Comparison of ENCODE assay signal across 17 cellular contexts in genomic region chr2:168185583-168186274, GRCh38.
DNase-seq lines count a peak whose midpoint lies in the region; ATAC-seq and TF ChIP-seq lines count a peak whose summit lies in the region.
"Had no signal": no experiment of that assay in that cellular context is flagged by ENCODE, and none has a peak within 500 bp of the region (broad histone marks: within the 10 kb centered on the region; RNA-seq: fewer than 3 reads in every experiment).

No MANE protein-coding gene starts in this region.

- H3K27me3 ChIP-seq in IMR-90 (ENCODE audit: control insufficient read depth, insufficient read depth, low read length), result no peaks in the 10 kb centered on the region
- H3K27me3 ChIP-seq in PC-3 (ENCODE audit: low read length), result no peaks in the 10 kb centered on the region
- H3K27me3 ChIP-seq in mesendoderm (ENCODE audit: insufficient read depth, low read length, poor library complexity), result no peaks in the 10 kb centered on the region

- peaks cover 33% of the 10 kb centered on the region for H3K9me1 ChIP-seq in IMR-90 (ENCODE audit: insufficient read depth, low read length)

- H3K14ac ChIP-seq in IMR-90 (replicated peaks; ENCODE audit: low read depth, low read length), result no peak overlapping the region; the same call in 1 of the 2 replicates

- H3K9ac ChIP-seq in IMR-90 (ENCODE audit: low read depth, low read length), result no peak overlapping the region
- no peak overlapping the region for H3K9ac ChIP-seq in PC-3 (ENCODE audit: low read length)
- no peak overlapping the region for H3K9ac ChIP-seq in mesendoderm (ENCODE audit: low read length)

- TF ChIP-seq CTCF in IMR-90 (conservative IDR thresholded peaks at IDR 0.05; ENCODE audit: low read depth, low read length) (no peak), PC-3 (conservative IDR thresholded peaks at IDR 0.05; ENCODE audit: low read depth, low read length) (no peak)

- no peak overlapping the region for H3K4ac ChIP-seq in IMR-90 (ENCODE audit: low read depth, low read length)
- no peak overlapping the region for H3K4ac ChIP-seq in mesendoderm (ENCODE audit: low read depth, low read length)

- no peak overlapping the region for H3K27ac Mint-ChIP-seq in activated naive CD4-positive, alpha-beta T cell treated with anti-CD3 and anti-CD28 coated beads, Interleukin-2, amount 50 U/mL, for 72 hours
- H3K27ac Mint-ChIP-seq: activated T-helper 2 cell treated with anti-CD3 and anti-CD28 coated beads, Interferon-gamma antibody, Interleukin-2, Interleukin-4, amounts not matched to agents 10 μg/mL and 5 μg/mL and 100 μg/mL, durations not matched to agents 14 hours and 24 hours and 36 hours; T-helper 1 cell treated with Interleukin-12 subunit alpha and Interleukin-12 subunit beta and Interleukin-4 antibody, amounts not matched to agents 30 μg/mL and 1 μg/mL, for 36 hours had no signal

- H2AK9ac ChIP-seq in IMR-90 (replicated peaks; ENCODE audit: low read depth, low read length, poor library complexity), result no peak overlapping the region

- 0 out of 2 replicates have a peak overlapping the region, but pooled peaks have one; percentile 37 for H3K23ac ChIP-seq in IMR-90 (ENCODE audit: low read depth, low read length)
- no peak overlapping the region for H3K23ac ChIP-seq in mesendoderm (ENCODE audit: low read length)

- no peaks in the 10 kb centered on the region for H3K9me3 ChIP-seq in IMR-90 (ENCODE audit: control insufficient read depth, insufficient read depth, low read length)
- H3K9me3 ChIP-seq in PC-3 (ENCODE audit: low read length), result no peaks in the 10 kb centered on the region
- H3K9me3 ChIP-seq: thoracic aorta had no signal

- H3K36me3 Mint-ChIP-seq in activated naive CD4-positive, alpha-beta T cell treated with anti-CD3 and anti-CD28 coated beads, Interleukin-2, amount 50 U/mL, for 72 hours, result no peaks in the 10 kb centered on the region

- H3K36me3 ChIP-seq in IMR-90 (ENCODE audit: control insufficient read depth, insufficient read depth, low read length) (peaks cover 2% of the 10 kb centered on the region; the same call in 1 of the 2 replicates), PC-3 (ENCODE audit: low read depth, low read length) (no peaks in the 10 kb centered on the region), mesendoderm (ENCODE audit: control insufficient read depth, insufficient read depth, low read length) (no peaks in the 10 kb centered on the region)
- H3K36me3 ChIP-seq: thoracic aorta had no signal

- H3K27ac ChIP-seq in IMR-90 (ENCODE audit: insufficient read depth, low read length) (no peak overlapping the region), PC-3 (ENCODE audit: low read length) (no peak overlapping the region), mesendoderm (ENCODE audit: low read depth, low read length) (no peak overlapping the region)
- H3K27ac ChIP-seq: thoracic aorta had no signal

- POLR2A ChIA-PET in IMR-90 (lab: Charles Lee; ENCODE audit: unreplicated experiment) (no interaction called here), PC-3 (lab: Charles Lee; ENCODE audit: unreplicated experiment) (no interaction called here)

- in situ Hi-C loops in IMR-90 (cut with MboI; ENCODE audit: low sequenced_read_pairs), result no loop called here

- H3K9me3 Mint-ChIP-seq in activated naive CD4-positive, alpha-beta T cell treated with anti-CD3 and anti-CD28 coated beads, Interleukin-2, amount 50 U/mL, for 72 hours, result no peaks in the 10 kb centered on the region
- H3K9me3 Mint-ChIP-seq: activated T-helper 2 cell treated with anti-CD3 and anti-CD28 coated beads, Interferon-gamma antibody, Interleukin-2, Interleukin-4, amounts not matched to agents 10 μg/mL and 5 μg/mL and 100 μg/mL, durations not matched to agents 14 hours and 24 hours and 36 hours; central memory CD8-positive, alpha-beta T cell; T-helper 1 cell treated with Interleukin-12 subunit alpha and Interleukin-12 subunit beta and Interleukin-4 antibody, amounts not matched to agents 30 μg/mL and 1 μg/mL, for 36 hours had no signal

- H4K5ac ChIP-seq in IMR-90 (ENCODE audit: low read depth, low read length), result no peak overlapping the region
- H4K5ac ChIP-seq in mesendoderm (ENCODE audit: low read length), result no peak overlapping the region

- CTCF ChIA-PET in IMR-90 (lab: Yijun Ruan, JAX) (no interaction called here), PC-3 (lab: Charles Lee) (no interaction called here)

- peak overlapping the region; percentile 45; the same call in 1 of the 3 replicates for H2BK15ac ChIP-seq in IMR-90 (ENCODE audit: low read depth, low read length)
- no peak overlapping the region for H2BK15ac ChIP-seq in mesendoderm (replicated peaks; ENCODE audit: low read depth)

- H4K8ac ChIP-seq in IMR-90 (ENCODE audit: low read depth in 2 of 2, low read length in 2 of 2), result no peak overlapping the region
- H4K8ac ChIP-seq in mesendoderm (ENCODE audit: low read depth, low read length), result no peak overlapping the region

- TF ChIP-seq RAD21 in IMR-90 (IDR thresholded peaks at IDR 0.05; ENCODE audit: low read length), result no peak

- TF ChIP-seq POLR2A in IMR-90 (IDR thresholded peaks at IDR 0.05; ENCODE audit: low read depth, low read length), result no peak

- H3K4me1 ChIP-seq in IMR-90 (ENCODE audit: control insufficient read depth, insufficient read depth, low read length), result peaks cover 12% of the 10 kb centered on the region
- H3K4me1 ChIP-seq in PC-3 (ENCODE audit: insufficient read depth, low read length), result peaks cover 74% of the 10 kb centered on the region
- peaks cover 6% of the 10 kb centered on the region for H3K4me1 ChIP-seq in mesendoderm (ENCODE audit: control insufficient read depth, low read depth, low read length)

- H3K4me3 ChIP-seq in IMR-90 (ENCODE audit: insufficient read depth, low read depth, low read length) (no peak overlapping the region), PC-3 (ENCODE audit: low read length) (no peak overlapping the region), mesendoderm (ENCODE audit: low read length) (no peak overlapping the region)
- H3K4me3 ChIP-seq: thoracic aorta had no signal

- H2BK20ac ChIP-seq in IMR-90 (ENCODE audit: low read depth, low read length), result no peak overlapping the region

- DNase-seq in CD1c-positive myeloid dendritic cell (ENCODE audit: extremely low spot score) (peak; percentile 62), IMR-90 (no peak), PC-3 (peak; percentile 19), mesendoderm (peak; percentile 54), GF-D8 (lab: John Stamatoyannopoulos, UW) (no peak), AG08396 (ENCODE audit: low spot score) (no peak)
- no peak for DNase-seq in activated naive CD4-positive, alpha-beta T cell treated with anti-CD3 and anti-CD28 coated beads, Interleukin-2, amount 50 U/mL, for 72 hours (ENCODE audit: low spot score in 2 of 2)
- DNase-seq: activated CD8-positive, alpha-beta memory T cell treated with anti-CD3 and anti-CD28 coated beads for 24 hours; amniotic stem cell; C1 segment of cervical spinal cord; NCI-H1694; NCI-H446 had no signal

- H3K9me2 ChIP-seq in PC-3 (replicated peaks; ENCODE audit: low read length), result no peaks in the 10 kb centered on the region

- H3K18ac ChIP-seq in IMR-90 (ENCODE audit: low read depth, low read length) (peak overlapping the region; percentile 31; the same call in 1 of the 2 replicates), mesendoderm (ENCODE audit: low read length) (no peak overlapping the region)

- intact Hi-C loops in IMR-90 (cut with micrococcal nuclease), result no loop called here
- intact Hi-C loops in PC-3 (cut with micrococcal nuclease), result no loop called here

- H2BK5ac ChIP-seq in IMR-90 (ENCODE audit: low read depth, low read length, poor library complexity, severe bottlenecking) (peak overlapping the region; percentile 28), mesendoderm (ENCODE audit: low read length) (no peak overlapping the region)

- H3F3A ChIP-seq in PC-3 (ENCODE audit: low read length, unreplicated experiment), result no peaks in the 10 kb centered on the region

- no peak for ATAC-seq in IMR-90 (ENCODE audit: low read depth)
- ATAC-seq in PC-3, result peak; percentile 24; the same call in 1 of the 2 replicates
- no peak for ATAC-seq in activated naive CD4-positive, alpha-beta T cell treated with anti-CD3 and anti-CD28 coated beads, Interleukin-2, amount 50 U/mL, for 72 hours
- ATAC-seq: left lobe of liver had no signal

- H2AFZ ChIP-seq in IMR-90 (replicated peaks; ENCODE audit: low read length, poor library complexity) (no peak overlapping the region), PC-3 (ENCODE audit: low read length) (no peak overlapping the region)

- H3K56ac ChIP-seq in IMR-90 (ENCODE audit: extremely low read depth, insufficient read depth, low read length), result no peak overlapping the region
- no peak overlapping the region for H3K56ac ChIP-seq in mesendoderm (ENCODE audit: low read length)

- dilution Hi-C loops in IMR-90 (cut with HindIII; ENCODE audit: low sequenced_read_pairs, unreplicated experiment), result no loop called here

- H3K4me2 ChIP-seq in IMR-90 (ENCODE audit: low read depth, low read length) (no peak overlapping the region), PC-3 (ENCODE audit: low read length) (peak overlapping the region; percentile 1; the same call in 1 of the 2 replicates), mesendoderm (ENCODE audit: low read length) (no peak overlapping the region)

- BruUV-seq in IMR-90 (replicated peaks; lab: Mats Ljungman, UMichigan) (no TSS peak), PC-3 (replicated peaks; lab: Mats Ljungman, UMichigan) (no TSS peak)

- H4K91ac ChIP-seq in IMR-90 (ENCODE audit: insufficient read depth, low read depth, low read length), result no peak overlapping the region

- H3K79me1 ChIP-seq in IMR-90 (ENCODE audit: low read depth in 1 of 2, low read length in 2 of 2), result peaks cover 47 to 80% of the 10 kb centered on the region in 2 experiments
- peaks cover 3% of the 10 kb centered on the region for H3K79me1 ChIP-seq in mesendoderm (ENCODE audit: low read length)

- H3K79me2 ChIP-seq in PC-3 (ENCODE audit: low read length) (peaks cover 82% of the 10 kb centered on the region), mesendoderm (ENCODE audit: control insufficient read depth, insufficient read depth, low read length) (no peaks in the 10 kb centered on the region)

- H4K20me1 ChIP-seq in IMR-90 (ENCODE audit: insufficient read depth, low read length) (peaks cover 13% of the 10 kb centered on the region; the same call in 1 of the 2 replicates), PC-3 (ENCODE audit: low read length) (no peaks in the 10 kb centered on the region)

- H2AK5ac ChIP-seq in IMR-90 (ENCODE audit: low read depth, low read length), result no peak overlapping the region
- H2AK5ac ChIP-seq in mesendoderm (ENCODE audit: low read length), result no peak overlapping the region

- H2BK120ac ChIP-seq in IMR-90 (ENCODE audit: low read depth, low read length), result peak overlapping the region; percentile 22; the same call in 1 of the 2 replicates
- H2BK120ac ChIP-seq in mesendoderm (ENCODE audit: low read depth, low read length), result no peak overlapping the region

TF ChIP-seq in IMR-90, 13 proteins besides CTCF, POLR2A, EP300 and RAD21 (continues in another document):
- TF ChIP-seq RFX5 (IDR thresholded peaks at IDR 0.05; ENCODE audit: low read depth, low read length), result no peak

Comparison
In these comparisons a context has a peak if more than half of its experiments do, and no peak if none do; other contexts are left out.
1. DNase-seq: peak in CD1c-positive myeloid dendritic cell (single experiment), PC-3 (single experiment) and mesendoderm (single experiment); none in IMR-90 (single experiment), GF-D8 (single experiment), AG08396 (single experiment) and activated naive CD4-positive, alpha-beta T cell treated with anti-CD3 and anti-CD28 coated beads, Interleukin-2, amount 50 U/mL, for 72 hours (0 of 2).